Comparison of ENCODE assay signal across 18 cellular contexts in genomic region chr12:58757422-58757821, GRCh38.
DNase-seq lines count a peak whose midpoint lies in the region; ATAC-seq and TF ChIP-seq lines count a peak whose summit lies in the region.
"Had no signal": no experiment of that assay in that cellular context is flagged by ENCODE, and none has a peak within 500 bp of the region (broad histone marks: within the 10 kb centered on the region; RNA-seq: fewer than 3 reads in every experiment).

No MANE protein-coding gene starts in this region.

- intact Hi-C loops in adrenal gland (cut with DNase I) (no loop called here), OCI-LY7 (cut with micrococcal nuclease; ENCODE audit: unreplicated experiment) (no loop called here)

- H4K20me1 ChIP-seq in OCI-LY7 (ENCODE audit: insufficient read depth, low read length): no peaks in the 10 kb centered on the region

- POLR2A ChIA-PET in AG04449 (lab: Yijun Ruan, JAX) (interaction anchor here (0.6 to 1.4 kb wide), 2 partner anchors 216 to 283 kb away, joined by 3 read pairs; no protein-coding TSS in a partner anchor), OCI-LY7 (lab: Charles Lee) (interaction anchor here (0.5 kb wide), 1 partner anchor 648 kb away, joined by 3 read pairs; no protein-coding TSS in a partner anchor)

- H3K4me3 ChIP-seq in AG04449 (ENCODE audit: low read depth, low read length) (no peak overlapping the region), HFF-Myc (replicated peaks; ENCODE audit: low read depth, low read length) (no peak overlapping the region), adrenal gland (no peak overlapping the region), OCI-LY7 (ENCODE audit: low read depth, low read length, poor library complexity, severe bottlenecking) (no peak overlapping the region)
- H3K4me3 ChIP-seq: heart left ventricle, left ventricle myocardium inferior had no signal

- H3K4me2 ChIP-seq in OCI-LY7 (ENCODE audit: low read length): no peak overlapping the region

- H3K27ac ChIP-seq in adrenal gland (no peak overlapping the region), OCI-LY7 (ENCODE audit: low read depth, low read length, poor library complexity, severe bottlenecking) (no peak overlapping the region)
- H3K27ac ChIP-seq: heart left ventricle, left ventricle myocardium inferior had no signal

- no peak for TF ChIP-seq POLR2A in adrenal gland (IDR thresholded peaks at IDR 0.05)

- 65 to 79% (median 71%) methylated on average over 7 of the region's 7 CpGs for WGBS in adrenal gland, 4 donors

- H3K27ac Mint-ChIP-seq in effector memory CD8-positive, alpha-beta T cell: no peak overlapping the region
- H3K27ac Mint-ChIP-seq: activated CD8-positive, alpha-beta T cell treated with anti-CD3 and anti-CD28 coated beads, Interleukin-2, amount 10 ng/mL, durations not matched to agents 7 days and 5 days; activated naive CD4-positive, alpha-beta T cell treated with anti-CD3 and anti-CD28 coated beads, Interleukin-2, amount 10 ng/mL, durations not matched to agents 7 days and 5 days; B cell; T-helper 2 cell treated with Interferon-gamma antibody and Interleukin-4, amounts not matched to agents 5 μg/mL and 100 μg/mL, for 36 hours had no signal

- no peak for ATAC-seq in GM19328 (IDR thresholded peaks at IDR 0.05; ENCODE audit: unreplicated experiment)
- ATAC-seq in effector memory CD8-positive, alpha-beta T cell (replicated peaks): no peak
- ATAC-seq: activated CD8-positive, alpha-beta T cell treated with anti-CD3 and anti-CD28 coated beads, Interleukin-2, amount 10 ng/mL, durations not matched to agents 7 days and 5 days had no signal

- CTCF ChIA-PET in AG04449 (lab: Yijun Ruan, JAX): no interaction called here
- CTCF ChIA-PET in OCI-LY7 (lab: Charles Lee; ENCODE audit: unreplicated experiment): no interaction called here

- H3K9me3 ChIP-seq in adrenal gland (replicated peaks in 1 of 3) (no peaks in the 10 kb centered on the region), OCI-LY7 (ENCODE audit: low read length) (no peaks in the 10 kb centered on the region)
- H3K9me3 ChIP-seq: heart left ventricle, left ventricle myocardium inferior had no signal

- no peaks in the 10 kb centered on the region for H3K79me2 ChIP-seq in OCI-LY7 (ENCODE audit: insufficient read depth, low read depth, low read length)

- no peaks in the 10 kb centered on the region for H3K36me3 Mint-ChIP-seq in effector memory CD8-positive, alpha-beta T cell (ENCODE audit: insufficient read depth)
- H3K36me3 Mint-ChIP-seq: activated naive CD4-positive, alpha-beta T cell treated with anti-CD3 and anti-CD28 coated beads, Interleukin-2, amount 10 ng/mL, durations not matched to agents 7 days and 5 days had no signal

- no peaks in the 10 kb centered on the region for H3K27me3 ChIP-seq in adrenal gland
- H3K27me3 ChIP-seq: heart left ventricle had no signal

- no peaks in the 10 kb centered on the region for H3K4me1 Mint-ChIP-seq in effector memory CD8-positive, alpha-beta T cell (ENCODE audit: low read depth in 2 of 2)
- H3K4me1 Mint-ChIP-seq: activated naive CD4-positive, alpha-beta T cell treated with anti-CD3 and anti-CD28 coated beads, Interleukin-2, amount 10 ng/mL, durations not matched to agents 7 days and 5 days; B cell had no signal

- H3K9me2 ChIP-seq in OCI-LY7 (ENCODE audit: insufficient read depth, low read length): no peaks in the 10 kb centered on the region

- H3K27me3 Mint-ChIP-seq in effector memory CD8-positive, alpha-beta T cell: no peaks in the 10 kb centered on the region
- H3K27me3 Mint-ChIP-seq: activated naive CD4-positive, alpha-beta T cell treated with anti-CD3 and anti-CD28 coated beads, Interleukin-2, amount 10 ng/mL, durations not matched to agents 7 days and 5 days; B cell had no signal

- H3K4me1 ChIP-seq in adrenal gland (replicated peaks in 1 of 2): no peaks in the 10 kb centered on the region
- no peaks in the 10 kb centered on the region for H3K4me1 ChIP-seq in OCI-LY7 (ENCODE audit: insufficient read depth, low read length, poor library complexity, severe bottlenecking)
- H3K4me1 ChIP-seq: heart left ventricle had no signal

- BruUV-seq in OCI-LY7 (replicated peaks; lab: Mats Ljungman, UMichigan): no TSS peak

- peak; percentile 63 for DNase-seq in AG04449 (ENCODE audit: low read depth, low spot score)
- DNase-seq in HFF-Myc (ENCODE audit: extremely low read depth, low read depth): peak; percentile 87
- DNase-seq in amniotic stem cell (lab: John Stamatoyannopoulos, UW): peak; percentile 54
- DNase-seq in glomerular endothelial cell (ENCODE audit: extremely low read depth, low read depth, low spot score): peak; percentile 78
- no peak for DNase-seq in effector memory CD8-positive, alpha-beta T cell
- no peak for DNase-seq in adrenal gland
- no peak for DNase-seq in OCI-LY7 (ENCODE audit: low spot score)
- DNase-seq: activated CD8-positive, alpha-beta T cell treated with anti-CD3 and anti-CD28 coated beads, Interleukin-2, amount 10 ng/mL, durations not matched to agents 7 days and 5 days; activated naive CD4-positive, alpha-beta T cell treated with anti-CD3 and anti-CD28 coated beads, Interleukin-2, amount 10 ng/mL, durations not matched to agents 7 days and 5 days; heart left ventricle; left ventricle myocardium inferior; NCI-H226; occipital lobe; OCI-M1; stimulated activated CD4-positive, alpha-beta T cell treated with anti-CD3 and anti-CD28 coated beads, Interleukin-1b, Interleukin-23, amount 100 ng/mL, for 48 hours had no signal

- peaks cover 5 to 8% of the 10 kb centered on the region in 2 donors for H3K9me3 Mint-ChIP-seq in effector memory CD8-positive, alpha-beta T cell

- TF ChIP-seq CTCF in AG04449 (IDR thresholded peaks at IDR 0.05; ENCODE audit: insufficient read depth, low read length, missing control alignments): no peak
- no peak for TF ChIP-seq CTCF in HFF-Myc (IDR thresholded peaks at IDR 0.05; ENCODE audit: low read depth, low read length, missing control alignments)
- no peak for TF ChIP-seq CTCF in adrenal gland (IDR thresholded peaks at IDR 0.05)
- TF ChIP-seq CTCF in OCI-LY7 (conservative IDR thresholded peaks at IDR 0.05; ENCODE audit: low read length): no peak

- H2AFZ ChIP-seq in OCI-LY7 (ENCODE audit: low read length): no peak overlapping the region

- H3K4me3 Mint-ChIP-seq in effector memory CD8-positive, alpha-beta T cell: no peak overlapping the region
- H3K4me3 Mint-ChIP-seq: activated CD8-positive, alpha-beta T cell treated with anti-CD3 and anti-CD28 coated beads, Interleukin-2, amount 10 ng/mL, durations not matched to agents 7 days and 5 days; activated naive CD4-positive, alpha-beta T cell treated with anti-CD3 and anti-CD28 coated beads, Interleukin-2, amount 10 ng/mL, durations not matched to agents 7 days and 5 days; B cell; T-helper 2 cell treated with Interferon-gamma antibody and Interleukin-4, amounts not matched to agents 5 μg/mL and 100 μg/mL, for 36 hours had no signal

- H3K36me3 ChIP-seq in adrenal gland (replicated peaks in 1 of 2): no peaks in the 10 kb centered on the region
- H3K36me3 ChIP-seq in OCI-LY7 (ENCODE audit: insufficient read depth, low read length): no peaks in the 10 kb centered on the region
- H3K36me3 ChIP-seq: heart left ventricle, left ventricle myocardium inferior had no signal

Comparison
In these comparisons a context has a peak if more than half of its experiments do, and no peak if none do; other contexts are left out.
1. DNase-seq: peak in AG04449 (single experiment), HFF-Myc (single experiment), amniotic stem cell (single experiment) and glomerular endothelial cell (single experiment); none in effector memory CD8-positive, alpha-beta T cell (0 of 3), adrenal gland (0 of 7) and OCI-LY7 (single experiment).